Comparison of ENCODE assay signal across 22 cellular contexts in genomic region chr14:31391473-31391872, GRCh38.
"Had no signal": no experiment of that assay in that cellular context is flagged by ENCODE, and none has a peak within 500 bp of the region (broad histone marks: within the 10 kb centered on the region; RNA-seq: fewer than 3 reads in every experiment).

No MANE protein-coding gene starts in this region.

- H3K4me1 Mint-ChIP-seq: immature natural killer cell, natural killer cell had no signal

- H3K27me3 Mint-ChIP-seq: naive thymus-derived CD4-positive, alpha-beta T cell had no signal

- H3K4me1 ChIP-seq: left lung had no signal

- ATAC-seq: foreskin keratinocyte; gastroesophageal sphincter; heart left ventricle; left lung; left ventricle myocardium superior; lower lobe of right lung; naive thymus-derived CD4-positive, alpha-beta T cell; natural killer cell had no signal

- H3K4me3 Mint-ChIP-seq: immature natural killer cell; mesothelial cell of epicardium; naive thymus-derived CD4-positive, alpha-beta T cell; natural killer cell had no signal

- H3K9me3 ChIP-seq: esophagus muscularis mucosa, gastroesophageal sphincter, heart left ventricle, left lung, lower lobe of right lung had no signal

- H3K4me3 ChIP-seq: coronary artery, dorsolateral prefrontal cortex, esophagus muscularis mucosa, gastroesophageal sphincter, heart left ventricle, hepatocyte, left lung, lower lobe of right lung had no signal

- H3K9me3 Mint-ChIP-seq: immature natural killer cell; mesothelial cell of epicardium; naive thymus-derived CD4-positive, alpha-beta T cell; natural killer cell had no signal

- DNase-seq: dermis blood vessel endothelial cell; dorsolateral prefrontal cortex; effector CD4-positive, alpha-beta T cell; effector memory CD4-positive, alpha-beta T cell; foreskin keratinocyte; heart left ventricle; hypothalamus; immature natural killer cell; islet precursor cell; kidney; kidney glomerular epithelial cell; left lung; left ventricle myocardium superior; lower lobe of right lung; mesenchymal stem cell; naive thymus-derived CD4-positive, alpha-beta T cell; natural killer cell had no signal

- H3K36me3 Mint-ChIP-seq: natural killer cell had no signal

- H3K27ac Mint-ChIP-seq: mesothelial cell of epicardium; naive thymus-derived CD4-positive, alpha-beta T cell; natural killer cell had no signal
